ENCODE assay signal across 9 cellular contexts in the genomic region with DNA sequence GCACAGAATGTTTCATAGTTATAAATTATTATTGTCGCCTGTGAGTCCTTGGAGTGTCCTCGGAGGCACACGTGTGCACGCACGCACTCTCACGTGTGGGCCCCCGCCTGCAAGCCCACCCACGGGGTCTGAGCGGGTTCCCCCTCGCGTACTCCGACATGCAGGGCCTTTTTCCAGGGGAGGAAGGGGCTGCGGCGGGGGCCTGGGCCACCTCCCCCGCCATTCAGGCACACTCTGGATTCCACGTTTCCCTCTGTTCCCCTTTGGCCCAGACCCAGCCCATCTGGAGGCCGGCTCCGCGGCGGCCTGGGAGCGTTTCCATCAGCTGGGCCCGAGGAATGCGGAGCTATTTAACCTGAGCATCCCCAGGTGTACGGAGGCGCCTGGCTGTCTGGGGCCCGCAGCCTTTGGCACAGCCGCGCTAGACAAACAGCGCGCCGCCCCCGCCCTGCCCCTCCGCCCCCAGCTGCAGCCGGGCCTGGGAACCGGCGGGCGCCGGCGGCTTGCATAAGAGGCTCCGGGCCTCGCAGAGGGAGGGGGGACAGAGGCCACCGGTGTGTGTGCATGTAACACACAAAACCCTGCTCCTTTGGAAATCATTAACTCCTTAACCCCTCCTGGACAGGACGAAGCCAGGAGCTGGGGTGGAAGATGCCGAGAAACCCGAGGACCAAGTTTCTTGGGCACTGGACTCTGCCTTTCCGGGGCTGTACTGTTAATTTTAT. TPM values are rescaled to one million over a fixed set of nuclear protein-coding genes. Genes with fewer than 3 reads are reported as not detected.
DNase-seq lines count a peak whose midpoint lies in the region; ATAC-seq, FAIRE-seq and TF ChIP-seq lines count a peak whose summit lies in the region.
"Had no signal": no experiment of that assay in that cellular context is flagged by ENCODE, and none has a peak within 500 bp of the region (broad histone marks: within the 10 kb centered on the region; RNA-seq: fewer than 3 reads in every experiment).

No MANE protein-coding gene starts in this region.

- no peaks in the 10 kb centered on the region for H3K9me3 Mint-ChIP-seq in WTC11
- no peaks in the 10 kb centered on the region for H3K9me3 Mint-ChIP-seq in activated naive CD4-positive, alpha-beta T cell treated with anti-CD3 and anti-CD28 coated beads, Interleukin-2, amount 50 U/mL, for 72 hours
- H3K9me3 Mint-ChIP-seq: dendritic cell treated with granulocyte-macrophage colony-stimulating factor and Interleukin-4, amounts not matched to agents 40 ng/mL and 50 ng/mL, for 4 days had no signal

- ATAC-seq in WTC11 (peak; percentile 15), HG02885 (IDR thresholded peaks at IDR 0.05; ENCODE audit: poor library complexity, unreplicated experiment) (no peak), GM21528 (IDR thresholded peaks at IDR 0.05; ENCODE audit: low FRiP score, unreplicated experiment) (no peak)
- no peak for ATAC-seq in activated naive CD4-positive, alpha-beta T cell treated with anti-CD3 and anti-CD28 coated beads, Interleukin-2, amount 50 U/mL, for 72 hours

- H3K27me3 ChIP-seq in right atrium auricular region (no peaks in the 10 kb centered on the region), rectal smooth muscle tissue (ENCODE audit: control insufficient read depth, insufficient read depth, low read length) (no peaks in the 10 kb centered on the region)

- peak; percentile 64 for DNase-seq in D721Med (ENCODE audit: insufficient read length, low spot score)
- DNase-seq in NCI-H146 (lab: John Stamatoyannopoulos, UW): peak; percentile 98
- peak; percentile 95 for DNase-seq in WTC11 (ENCODE audit: low spot score)
- peak; percentile 90 for DNase-seq in right atrium auricular region (ENCODE audit: low spot score)
- DNase-seq in activated naive CD4-positive, alpha-beta T cell treated with anti-CD3 and anti-CD28 coated beads, Interleukin-2, amount 50 U/mL, for 72 hours (ENCODE audit: low spot score in 2 of 2): no peak

- H3K9me3 ChIP-seq in right atrium auricular region: no peaks in the 10 kb centered on the region

- H3K36me3 Mint-ChIP-seq in WTC11: peaks cover 8% of the 10 kb centered on the region
- peaks cover 0 to 9% of the 10 kb centered on the region in 2 donors for H3K36me3 Mint-ChIP-seq in activated naive CD4-positive, alpha-beta T cell treated with anti-CD3 and anti-CD28 coated beads, Interleukin-2, amount 50 U/mL, for 72 hours

- peak overlapping the region; percentile 53 for H3K4me3 Mint-ChIP-seq in WTC11
- H3K4me3 Mint-ChIP-seq: dendritic cell treated with granulocyte-macrophage colony-stimulating factor and Interleukin-4, amounts not matched to agents 40 ng/mL and 50 ng/mL, for 4 days had no signal

- H3K27ac ChIP-seq in right atrium auricular region (peak overlapping the region; percentile 90 to 93), rectal smooth muscle tissue (ENCODE audit: low read depth, low read length) (peak overlapping the region; percentile 24)

- no peak overlapping the region for H3K9ac ChIP-seq in rectal smooth muscle tissue (ENCODE audit: low read length)

- H3K4me3 ChIP-seq in right atrium auricular region (peak overlapping the region; percentile 63 to 79), rectal smooth muscle tissue (ENCODE audit: low read length) (no peak overlapping the region)

- no peak for FAIRE-seq in D721Med (lab: Jason Lieb, UNC)

- CTCF ChIA-PET in WTC11 (lab: Charles Lee): interaction anchor here (0.6 to 17.0 kb wide), 10 partner anchors 12 to 115 kb away, joined by 3 to 927 read pairs (median 4); no protein-coding TSS in a partner anchor

- no peak for TF ChIP-seq CTCF in D721Med (IDR thresholded peaks at IDR 0.05; ENCODE audit: insufficient read depth, missing control alignments)
- no peak for TF ChIP-seq CTCF in WTC11 (IDR thresholded peaks at IDR 0.05)
- TF ChIP-seq CTCF in right atrium auricular region (IDR thresholded peaks at IDR 0.05): no peak

- H3K27ac Mint-ChIP-seq in WTC11: peak overlapping the region; percentile 96
- no peak overlapping the region for H3K27ac Mint-ChIP-seq in activated naive CD4-positive, alpha-beta T cell treated with anti-CD3 and anti-CD28 coated beads, Interleukin-2, amount 50 U/mL, for 72 hours
- H3K27ac Mint-ChIP-seq: dendritic cell treated with granulocyte-macrophage colony-stimulating factor and Interleukin-4, amounts not matched to agents 40 ng/mL and 50 ng/mL, for 4 days had no signal

- H3K4me1 ChIP-seq in right atrium auricular region (peaks cover 0 to 57% of the 10 kb centered on the region in 2 donors), rectal smooth muscle tissue (ENCODE audit: control insufficient read depth, insufficient read depth, low read length) (peaks cover 8% of the 10 kb centered on the region)

- H3K27me3 Mint-ChIP-seq in WTC11 (ENCODE audit: low read depth): peaks cover 7% of the 10 kb centered on the region

- H3K4me1 Mint-ChIP-seq in WTC11: peaks cover 44% of the 10 kb centered on the region

- H3K36me3 ChIP-seq in right atrium auricular region (peaks cover 16% of the 10 kb centered on the region), rectal smooth muscle tissue (ENCODE audit: control insufficient read depth, insufficient read depth, low read length) (no peaks in the 10 kb centered on the region)

- POLR2A ChIA-PET in WTC11 (lab: Charles Lee): interaction anchor here (0.5 to 6.4 kb wide), 12 partner anchors 12 to 304 kb away, joined by 3 to 73 read pairs (median 5); no protein-coding TSS in a partner anchor

TF ChIP-seq in WTC11, 78 proteins besides CTCF, POLR2A, EP300 and RAD21 (continues in another document):
- no peak for TF ChIP-seq FOXJ3 (CRISPR knock-in tag; IDR thresholded peaks at IDR 0.05; ENCODE audit: borderline replicate concordance)
- TF ChIP-seq, protein P1, sequence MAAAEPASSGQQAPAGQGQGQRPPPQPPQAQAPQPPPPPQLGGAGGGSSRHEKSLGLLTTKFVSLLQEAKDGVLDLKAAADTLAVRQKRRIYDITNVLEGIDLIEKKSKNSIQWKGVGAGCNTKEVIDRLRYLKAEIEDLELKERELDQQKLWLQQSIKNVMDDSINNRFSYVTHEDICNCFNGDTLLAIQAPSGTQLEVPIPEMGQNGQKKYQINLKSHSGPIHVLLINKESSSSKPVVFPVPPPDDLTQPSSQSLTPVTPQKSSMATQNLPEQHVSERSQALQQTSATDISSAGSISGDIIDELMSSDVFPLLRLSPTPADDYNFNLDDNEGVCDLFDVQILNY (CRISPR knock-in tag; IDR thresholded peaks at IDR 0.05): 0 out of 2 replicates have a peak, but pooled peaks have one; percentile 50
- TF ChIP-seq, protein P2, sequence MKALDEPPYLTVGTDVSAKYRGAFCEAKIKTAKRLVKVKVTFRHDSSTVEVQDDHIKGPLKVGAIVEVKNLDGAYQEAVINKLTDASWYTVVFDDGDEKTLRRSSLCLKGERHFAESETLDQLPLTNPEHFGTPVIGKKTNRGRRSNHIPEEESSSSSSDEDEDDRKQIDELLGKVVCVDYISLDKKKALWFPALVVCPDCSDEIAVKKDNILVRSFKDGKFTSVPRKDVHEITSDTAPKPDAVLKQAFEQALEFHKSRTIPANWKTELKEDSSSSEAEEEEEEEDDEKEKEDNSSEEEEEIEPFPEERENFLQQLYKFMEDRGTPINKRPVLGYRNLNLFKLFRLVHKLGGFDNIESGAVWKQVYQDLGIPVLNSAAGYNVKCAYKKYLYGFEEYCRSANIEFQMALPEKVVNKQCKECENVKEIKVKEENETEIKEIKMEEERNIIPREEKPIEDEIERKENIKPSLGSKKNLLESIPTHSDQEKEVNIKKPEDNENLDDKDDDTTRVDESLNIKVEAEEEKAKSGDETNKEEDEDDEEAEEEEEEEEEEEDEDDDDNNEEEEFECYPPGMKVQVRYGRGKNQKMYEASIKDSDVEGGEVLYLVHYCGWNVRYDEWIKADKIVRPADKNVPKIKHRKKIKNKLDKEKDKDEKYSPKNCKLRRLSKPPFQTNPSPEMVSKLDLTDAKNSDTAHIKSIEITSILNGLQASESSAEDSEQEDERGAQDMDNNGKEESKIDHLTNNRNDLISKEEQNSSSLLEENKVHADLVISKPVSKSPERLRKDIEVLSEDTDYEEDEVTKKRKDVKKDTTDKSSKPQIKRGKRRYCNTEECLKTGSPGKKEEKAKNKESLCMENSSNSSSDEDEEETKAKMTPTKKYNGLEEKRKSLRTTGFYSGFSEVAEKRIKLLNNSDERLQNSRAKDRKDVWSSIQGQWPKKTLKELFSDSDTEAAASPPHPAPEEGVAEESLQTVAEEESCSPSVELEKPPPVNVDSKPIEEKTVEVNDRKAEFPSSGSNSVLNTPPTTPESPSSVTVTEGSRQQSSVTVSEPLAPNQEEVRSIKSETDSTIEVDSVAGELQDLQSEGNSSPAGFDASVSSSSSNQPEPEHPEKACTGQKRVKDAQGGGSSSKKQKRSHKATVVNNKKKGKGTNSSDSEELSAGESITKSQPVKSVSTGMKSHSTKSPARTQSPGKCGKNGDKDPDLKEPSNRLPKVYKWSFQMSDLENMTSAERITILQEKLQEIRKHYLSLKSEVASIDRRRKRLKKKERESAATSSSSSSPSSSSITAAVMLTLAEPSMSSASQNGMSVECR (CRISPR knock-in tag; IDR thresholded peaks at IDR 0.05; ENCODE audit: borderline replicate concordance): peak; percentile 53; the same call in 1 of the 2 replicates
- 0 out of 2 replicates have a peak, but pooled peaks have one; percentile 21 for TF ChIP-seq RELA (CRISPR knock-in tag; IDR thresholded peaks at IDR 0.05; ENCODE audit: borderline replicate concordance)
- peak; percentile 88; the same call in 1 of the 2 replicates for TF ChIP-seq TEAD1 (CRISPR knock-in tag; IDR thresholded peaks at IDR 0.05)
- no peak for TF ChIP-seq ZNF423 (CRISPR knock-in tag; IDR thresholded peaks at IDR 0.05)
- TF ChIP-seq USF1 (CRISPR knock-in tag; IDR thresholded peaks at IDR 0.05): peak; percentile 23; the same call in 1 of the 2 replicates
- no peak for TF ChIP-seq NR2C2 (CRISPR knock-in tag; IDR thresholded peaks at IDR 0.05)
- TF ChIP-seq EMX1 (CRISPR knock-in tag; IDR thresholded peaks at IDR 0.05): no peak

RNA-seq across cellular contexts. Expression of gene ID1, which starts 3.3 kb away (rescaled TPM):
- 88.8 to 158 TPM (median 149 TPM) in 3 replicates for total RNA-seq in WTC11 (2021)
- 100 to 1,000 TPM; 450 to 815 TPM for total RNA-seq in right atrium auricular region
- total RNA-seq in activated naive CD4-positive, alpha-beta T cell treated with anti-CD3 and anti-CD28 coated beads, Interleukin-2, amount 50 U/mL, for 72 hours: 10 to 100 TPM in 1 of 2 donors, 1 to 10 TPM in 1; 1.4 to 19.4 TPM

RNA-seq across cellular contexts. Expression of gene COX4I2, which starts 29.3 kb away (rescaled TPM):
- 0.44 TPM in 1 of 3 replicates, not detected in the others for total RNA-seq in WTC11 (2021)
- total RNA-seq in right atrium auricular region: 1 to 10 TPM; 6.8 to 9.0 TPM
- not detected for total RNA-seq in activated naive CD4-positive, alpha-beta T cell treated with anti-CD3 and anti-CD28 coated beads, Interleukin-2, amount 50 U/mL, for 72 hours

Comparison
In these comparisons a context has a peak if more than half of its experiments do, and no peak if none do; other contexts are left out.
1. DNase-seq: peak in D721Med (single experiment), NCI-H146 (single experiment), WTC11 (single experiment) and right atrium auricular region (single experiment); none in activated naive CD4-positive, alpha-beta T cell treated with anti-CD3 and anti-CD28 coated beads, Interleukin-2, amount 50 U/mL, for 72 hours (0 of 2).